ENCODE assay signal across 19 cellular contexts in the genomic region with DNA sequence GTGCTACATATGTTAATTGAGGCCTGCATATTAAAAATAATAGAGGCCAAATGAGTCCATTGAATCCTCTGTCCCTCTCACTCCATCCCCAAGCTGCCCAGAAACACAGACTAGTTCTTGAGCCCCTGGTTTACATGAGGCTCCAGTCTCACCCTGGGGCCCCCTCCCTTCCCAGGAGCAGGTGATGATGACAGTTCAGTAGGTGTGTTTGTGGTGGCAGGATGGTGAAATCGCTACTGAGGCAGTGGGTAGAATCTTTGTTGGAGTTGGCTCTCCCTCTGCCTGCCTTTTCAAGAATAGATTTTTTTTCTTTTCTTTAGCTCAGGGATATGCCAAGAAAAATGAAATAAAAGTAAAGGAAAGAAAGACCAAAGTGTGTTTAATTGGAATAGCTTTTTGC.
"Had no signal": no experiment of that assay in that cellular context is flagged by ENCODE, and none has a peak within 500 bp of the region (broad histone marks: within the 10 kb centered on the region; RNA-seq: fewer than 3 reads in every experiment).

No MANE protein-coding gene starts in this region.

- H3K4me3 ChIP-seq: coronary artery, gastrocnemius medialis, hepatocyte, left ventricle myocardium inferior, lower lobe of right lung, right atrium auricular region, sigmoid colon, skin epidermis, testis, tibial nerve had no signal

- H3K27ac ChIP-seq: coronary artery, gastrocnemius medialis, hepatocyte, left ventricle myocardium inferior, lower lobe of right lung, right atrium auricular region, sigmoid colon, skin epidermis, testis, tibial nerve had no signal

- DNase-seq: effector CD8-positive, alpha-beta T cell; gastrocnemius medialis; kidney; left cardiac atrium; left ventricle myocardium inferior; lower lobe of right lung; natural killer cell; posterior cingulate gyrus; sigmoid colon; stimulated activated CD4-positive, alpha-beta T cell treated with anti-CD3 and anti-CD28 coated beads, Interleukin-2, amount 100 ng/mL, for 24 hours; stimulated activated CD4-positive, alpha-beta T cell treated with anti-CD3 and anti-CD28 coated beads, Interleukin-4, amount 100 ng/mL, for 4 hours; stimulated activated naive B cell treated with anti-CD40 and anti-IgM and Interleukin-4, amounts not matched to agents 10 μg/mL and 1 μg/mL and 100 μg/mL, for 72 hours; stimulated activated naive CD8-positive, alpha-beta T cell treated with anti-CD3 and anti-CD28 coated beads, Interleukin-15, amount 100 ng/mL, for 72 hours; testis had no signal
